1 cellular context compared by ENCODE assay signal in genomic region chr4:56907009-56907408, GRCh38.
TF ChIP-seq lines count a peak whose summit lies in the region.

No MANE protein-coding gene starts in this region.

TF ChIP-seq in SK-N-SH, 30 proteins besides CTCF, POLR2A, EP300 and RAD21 (continued from another document):
- TF ChIP-seq, protein P1, sequence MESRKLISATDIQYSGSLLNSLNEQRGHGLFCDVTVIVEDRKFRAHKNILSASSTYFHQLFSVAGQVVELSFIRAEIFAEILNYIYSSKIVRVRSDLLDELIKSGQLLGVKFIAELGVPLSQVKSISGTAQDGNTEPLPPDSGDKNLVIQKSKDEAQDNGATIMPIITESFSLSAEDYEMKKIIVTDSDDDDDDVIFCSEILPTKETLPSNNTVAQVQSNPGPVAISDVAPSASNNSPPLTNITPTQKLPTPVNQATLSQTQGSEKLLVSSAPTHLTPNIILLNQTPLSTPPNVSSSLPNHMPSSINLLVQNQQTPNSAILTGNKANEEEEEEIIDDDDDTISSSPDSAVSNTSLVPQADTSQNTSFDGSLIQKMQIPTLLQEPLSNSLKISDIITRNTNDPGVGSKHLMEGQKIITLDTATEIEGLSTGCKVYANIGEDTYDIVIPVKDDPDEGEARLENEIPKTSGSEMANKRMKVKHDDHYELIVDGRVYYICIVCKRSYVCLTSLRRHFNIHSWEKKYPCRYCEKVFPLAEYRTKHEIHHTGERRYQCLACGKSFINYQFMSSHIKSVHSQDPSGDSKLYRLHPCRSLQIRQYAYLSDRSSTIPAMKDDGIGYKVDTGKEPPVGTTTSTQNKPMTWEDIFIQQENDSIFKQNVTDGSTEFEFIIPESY (IDR thresholded peaks at IDR 0.05; ENCODE audit: borderline replicate concordance, low read depth): no peak
- TF ChIP-seq SMC3 (IDR thresholded peaks at IDR 0.05; ENCODE audit: low read depth, low read length): no peak
- TF ChIP-seq RCOR1 (IDR thresholded peaks at IDR 0.05; ENCODE audit: low read length): no peak
- no peak for TF ChIP-seq FOSL2 (IDR thresholded peaks at IDR 0.05; ENCODE audit: borderline replicate concordance, low read depth)
- TF ChIP-seq, protein P2, sequence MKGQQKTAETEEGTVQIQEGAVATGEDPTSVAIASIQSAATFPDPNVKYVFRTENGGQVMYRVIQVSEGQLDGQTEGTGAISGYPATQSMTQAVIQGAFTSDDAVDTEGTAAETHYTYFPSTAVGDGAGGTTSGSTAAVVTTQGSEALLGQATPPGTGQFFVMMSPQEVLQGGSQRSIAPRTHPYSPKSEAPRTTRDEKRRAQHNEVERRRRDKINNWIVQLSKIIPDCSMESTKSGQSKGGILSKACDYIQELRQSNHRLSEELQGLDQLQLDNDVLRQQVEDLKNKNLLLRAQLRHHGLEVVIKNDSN (IDR thresholded peaks at IDR 0.05; ENCODE audit: borderline replicate concordance, low read depth): no peak
- TF ChIP-seq GATA2 (CRISPR knock-in tag; IDR thresholded peaks at IDR 0.05): no peak
- TF ChIP-seq MXI1 (IDR thresholded peaks at IDR 0.05; ENCODE audit: low read depth, low read length): no peak
- TF ChIP-seq PBX3 (IDR thresholded peaks at IDR 0.05): no peak
